20 cellular contexts compared by ENCODE assay signal in genomic region chr5:37715361-37715760, GRCh38.
"Had no signal": no experiment of that assay in that cellular context is flagged by ENCODE, and none has a peak within 500 bp of the region (broad histone marks: within the 10 kb centered on the region; RNA-seq: fewer than 3 reads in every experiment).

No MANE protein-coding gene starts in this region.

- ATAC-seq: gastrocnemius medialis; heart right ventricle; left lung; mucosa of descending colon; naive thymus-derived CD8-positive, alpha-beta T cell; stimulated activated naive CD8-positive, alpha-beta T cell treated with anti-CD3 and anti-CD28 coated beads, Interleukin-15, Interleukin-2, amounts not matched to agents 100 U/mL and 50 U/mL, for 24 hours had no signal

- H3K27me3 Mint-ChIP-seq: activated T-cell treated with anti-CD3 and anti-CD28 coated beads, Interleukin-2, amount 50 U/mL, for 24 hours; naive thymus-derived CD8-positive, alpha-beta T cell had no signal

- H3K9me3 ChIP-seq: adrenal gland, esophagus squamous epithelium, gastrocnemius medialis, heart right ventricle, left lung, mucosa of descending colon, transverse colon had no signal

- H3K4me3 ChIP-seq: adrenal gland, esophagus squamous epithelium, gastrocnemius medialis, heart right ventricle, left lung, mucosa of descending colon, skin epidermis, transverse colon had no signal

- H3K27ac ChIP-seq: adrenal gland, esophagus squamous epithelium, gastrocnemius medialis, heart right ventricle, left lung, skin epidermis, transverse colon had no signal

- H3K9me3 Mint-ChIP-seq: activated T-cell treated with anti-CD3 and anti-CD28 coated beads, Interleukin-2, amount 50 U/mL, for 24 hours; naive thymus-derived CD8-positive, alpha-beta T cell had no signal

- H3K27ac Mint-ChIP-seq: activated T-cell treated with anti-CD3 and anti-CD28 coated beads, Interleukin-2, amount 50 U/mL, for 24 hours; naive thymus-derived CD8-positive, alpha-beta T cell had no signal

- DNase-seq: activated CD4-positive, alpha-beta T cell treated with anti-CD3 and anti-CD28 coated beads for 1 hour; activated CD4-positive, alpha-beta T cell treated with anti-CD3 and anti-CD28 coated beads, Interleukin-2, amount 50 U/mL, for 4 hours; activated effector memory CD4-positive, alpha-beta T cell treated with Interleukin-2 at 50 U/mL for 16 hours; activated naive CD4-positive, alpha-beta T cell treated with anti-CD3 and anti-CD28 coated beads, Interleukin-2, amount 50 U/mL, for 16 hours; activated T-cell treated with anti-CD3 and anti-CD28 coated beads, Interleukin-2, amount 50 U/mL, for 24 hours; adrenal gland; esophagus squamous epithelium; gastrocnemius medialis; heart right ventricle; left lung; mucosa of descending colon; naive thymus-derived CD8-positive, alpha-beta T cell; nucleus accumbens; stimulated activated naive CD8-positive, alpha-beta T cell treated with anti-CD3 and anti-CD28 coated beads, Interleukin-15, Interleukin-2, amounts not matched to agents 100 U/mL and 50 U/mL, for 24 hours; T-helper 1 cell; T1000; transverse colon had no signal

- H3K27me3 ChIP-seq: adrenal gland, esophagus squamous epithelium, gastrocnemius medialis, heart right ventricle, left lung, transverse colon had no signal

- H3K4me3 Mint-ChIP-seq: activated T-cell treated with anti-CD3 and anti-CD28 coated beads, Interleukin-2, amount 50 U/mL, for 24 hours; naive thymus-derived CD8-positive, alpha-beta T cell had no signal

- FAIRE-seq: colon, keratinocyte had no signal

- H3K36me3 ChIP-seq: adrenal gland, esophagus squamous epithelium, gastrocnemius medialis, heart right ventricle, left lung, transverse colon had no signal
